Comparison of ENCODE assay signal across 19 cellular contexts in the genomic region with DNA sequence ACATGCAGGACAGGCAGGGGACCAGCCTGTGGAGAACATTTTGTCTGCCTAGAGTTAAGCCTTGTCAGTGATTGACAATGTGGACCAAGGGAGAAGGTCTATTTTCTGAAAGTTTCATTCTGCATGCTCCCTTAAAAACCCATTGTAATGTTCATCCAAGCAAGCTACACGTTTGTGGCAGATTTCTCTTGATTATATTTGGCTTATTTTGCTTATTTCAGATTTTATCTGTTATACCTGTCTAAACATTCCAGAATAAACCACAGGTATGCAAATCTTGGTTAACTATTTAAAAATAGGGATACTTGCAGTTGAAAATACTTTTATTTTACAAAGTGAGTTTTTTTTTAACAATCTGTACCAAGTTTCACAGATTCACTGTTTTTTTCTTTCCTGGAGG.
"Had no signal": no experiment of that assay in that cellular context is flagged by ENCODE, and none has a peak within 500 bp of the region (broad histone marks: within the 10 kb centered on the region; RNA-seq: fewer than 3 reads in every experiment).

No MANE protein-coding gene starts in this region.

- DNase-seq: activated CD4-positive, alpha-beta memory T cell treated with anti-CD3 and anti-CD28 coated beads for 36 hours; activated CD4-positive, alpha-beta T cell treated with anti-CD3 and anti-CD28 coated beads for 4 hours; activated CD4-positive, CD25-positive, alpha-beta regulatory T cell; activated effector memory CD4-positive, alpha-beta T cell treated with Interleukin-2 at 50 U/mL for 16 hours; activated naive CD4-positive, alpha-beta T cell treated with anti-CD3 and anti-CD28 coated beads for 36 hours; activated naive CD8-positive, alpha-beta T cell treated with anti-CD3 and anti-CD28 coated beads, Interleukin-2, amount 10 ng/mL, durations not matched to agents 7 days and 5 days; activated T-cell treated with anti-CD3 and anti-CD28 coated beads, Interleukin-2, amount 50 U/mL, for 72 hours; amniotic stem cell; cerebellar nuclear complex; kidney; left lung; naive thymus-derived CD8-positive, alpha-beta T cell; stimulated activated CD4-positive, alpha-beta T cell treated with anti-CD3 and anti-CD28 coated beads, Interleukin-4, amount 100 ng/mL, for 1 hour; stimulated activated naive CD4-positive, alpha-beta T cell; T1000; upper lobe of right lung had no signal

- H2AFZ ChIP-seq: neural progenitor cell had no signal

- H3K9ac ChIP-seq: neural progenitor cell had no signal

- ATAC-seq: activated T-cell treated with anti-CD3 and anti-CD28 coated beads, Interleukin-2, amount 50 U/mL, for 72 hours; naive thymus-derived CD8-positive, alpha-beta T cell had no signal

- H3K36me3 ChIP-seq: left lung, neural progenitor cell, upper lobe of right lung had no signal

- H3K27me3 ChIP-seq: left lung, neural progenitor cell, upper lobe of right lung had no signal

- H3K4me2 ChIP-seq: neural progenitor cell had no signal

- H3K27ac ChIP-seq: coronary artery, left lung, neural progenitor cell, upper lobe of right lung had no signal

- H3K9me3 ChIP-seq: upper lobe of right lung had no signal

- H3K4me3 ChIP-seq: coronary artery, left lung, lung, neural progenitor cell, upper lobe of right lung had no signal
